ENCODE assay signal across 8 cellular contexts in genomic region chr14:73851567-73852382, GRCh38. TPM values are rescaled to one million over a fixed set of nuclear protein-coding genes. Genes with fewer than 3 reads are reported as not detected.
DNase-seq lines count a peak whose midpoint lies in the region; ATAC-seq, FAIRE-seq and TF ChIP-seq lines count a peak whose summit lies in the region.

PTGR2 (plus strand) TSS chr14:73851831; CDS start chr14:73858863, 7,032 bp downstream.

- H3K4me3 ChIP-seq in fibroblast of the aortic adventitia (ENCODE audit: low read depth, low read length): peak within 1 kb of the TSS; percentile 68

- no peaks in the 10 kb centered on the region for H3K9me3 Mint-ChIP-seq in nephron

- TF ChIP-seq POLR2A in H54 (IDR thresholded peaks at IDR 0.05; ENCODE audit: low read depth, low read length) (peak; percentile 59), Raji (IDR thresholded peaks at IDR 0.05; ENCODE audit: insufficient read depth, low read depth, low read length) (peak; percentile 77)

- H3K36me3 Mint-ChIP-seq in nephron (ENCODE audit: low read depth): no peaks in the 10 kb centered on the region

- H3K4me3 Mint-ChIP-seq in nephron: peak within 1 kb of the TSS; percentile 99 to 100 (median 99)

- H3K27ac Mint-ChIP-seq in nephron: peak within 1 kb of the TSS; percentile 100

- H3K27me3 Mint-ChIP-seq in nephron (ENCODE audit: low read depth): no peaks in the 10 kb centered on the region

- peak; percentile 94 for ATAC-seq in stimulated activated naive CD8-positive, alpha-beta T cell treated with anti-CD3 and anti-CD28 coated beads, Interleukin-15, Interleukin-2, amounts not matched to agents 100 U/mL and 50 U/mL, for 24 hours

- FAIRE-seq in H54 (lab: Jason Lieb, UNC): peak; percentile 15

- peak; percentile 27 for TF ChIP-seq CTCF in fibroblast of the aortic adventitia (IDR thresholded peaks at IDR 0.05; ENCODE audit: insufficient read depth, low read length)
- TF ChIP-seq CTCF in nephron (IDR thresholded peaks at IDR 0.05; ENCODE audit: unreplicated experiment in 3 of 3): no peak

- H3K4me1 Mint-ChIP-seq in nephron: peaks cover 25% of the 10 kb centered on the region

- DNase-seq in Daoy (ENCODE audit: low read depth) (peak; percentile 99), H54 (ENCODE audit: insufficient read length, low spot score) (peak; percentile 74), M059J (ENCODE audit: low read depth) (peak; percentile 95), fibroblast of the aortic adventitia (ENCODE audit: low read depth) (peak; percentile 97)
- peak; percentile 94 for DNase-seq in activated effector memory CD4-positive, alpha-beta T cell treated with anti-CD3 and anti-CD28 coated beads, Interleukin-2, amount 50 U/mL, for 16 hours
- DNase-seq in stimulated activated naive CD8-positive, alpha-beta T cell treated with anti-CD3 and anti-CD28 coated beads, Interleukin-15, Interleukin-2, amounts not matched to agents 100 U/mL and 50 U/mL, for 24 hours: peak; percentile 92

RNA-seq across cellular contexts. Expression of gene PTGR2, which starts in this region (rescaled TPM):
- total RNA-seq in Daoy (2014; rRNA removed; shearing (Covaris generic)): 6.2 and 18.3 TPM in 2 replicates
- total RNA-seq in M059J (2014; rRNA removed; shearing (Covaris generic)): 3.8 and 5.0 TPM in 2 replicates
- total RNA-seq in fibroblast of the aortic adventitia (ENCODE audit: low replicate concordance): 4.4 and 9.3 TPM in 2 replicates

Comparison
In these comparisons a context has a peak if more than half of its experiments do, and no peak if none do; other contexts are left out.
1. Peak in every context shown above with its lines: DNase-seq, ATAC-seq and H3K4me3 ChIP-seq.